Comparison of ENCODE assay signal across 1 cellular context in genomic region chr4:110005461-110006056, GRCh38.
TF ChIP-seq lines count a peak whose summit lies in the region.

No MANE protein-coding gene starts in this region.

TF ChIP-seq in K562, 482 proteins besides CTCF, POLR2A, EP300 and RAD21 (continued from another document):
- TF ChIP-seq PKNOX1 (IDR thresholded peaks at IDR 0.05) (peak; percentile 62), STAG1 (CRISPR knock-in tag; IDR thresholded peaks at IDR 0.05; ENCODE audit: borderline replicate concordance) (peak; percentile 50; the same call in 1 of the 2 replicates), PBX2 (CRISPR knock-in tag; IDR thresholded peaks at IDR 0.05; ENCODE audit: low read depth) (no peak), PBX2 (tag; conservative IDR thresholded peaks at IDR 0.05; ENCODE audit: low read depth) (peak; percentile 86), DEAF1 (CRISPR knock-in tag; IDR thresholded peaks at IDR 0.05) (peak; percentile 90), SMC3 (conservative IDR thresholded peaks at IDR 0.05; ENCODE audit: insufficient read depth, low read depth, low read length) (peak; percentile 74)
